8 cellular contexts compared by ENCODE assay signal in the genomic region with DNA sequence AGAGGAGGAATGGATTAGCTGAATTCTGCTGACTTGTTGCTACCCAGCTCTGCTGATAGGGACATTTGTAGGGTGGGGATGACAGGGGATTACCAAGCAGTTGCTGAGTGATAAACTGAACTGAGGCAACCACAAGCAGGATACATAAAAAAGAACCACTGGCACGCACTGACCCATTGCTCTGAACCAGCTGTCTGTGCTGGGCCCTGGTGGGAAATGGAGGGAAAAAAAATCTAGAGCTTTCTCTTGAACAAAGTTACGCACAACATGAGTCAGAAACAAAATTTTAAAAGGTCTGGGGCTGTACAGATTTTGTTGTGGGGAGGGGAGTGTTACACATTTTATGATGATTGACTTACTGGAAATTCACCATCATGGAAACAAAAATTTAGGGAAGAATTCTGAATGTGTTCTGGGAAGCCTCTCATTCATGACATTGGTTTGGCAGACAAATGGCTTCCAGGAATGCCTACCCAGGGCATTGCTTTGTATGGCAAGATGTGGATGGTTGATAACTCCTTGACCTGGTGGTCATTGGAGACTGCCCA. TPM values are rescaled to one million over a fixed set of nuclear protein-coding genes. Genes with fewer than 3 reads are reported as not detected.
DNase-seq lines count a peak whose midpoint lies in the region; ATAC-seq and TF ChIP-seq lines count a peak whose summit lies in the region.

No MANE protein-coding gene starts in this region.

- no peaks in the 10 kb centered on the region for H3K36me3 Mint-ChIP-seq in activated naive CD8-positive, alpha-beta T cell treated with anti-CD3 and anti-CD28 coated beads for 36 hours
- H3K36me3 Mint-ChIP-seq in natural killer cell: no peaks in the 10 kb centered on the region

- peaks cover 17% of the 10 kb centered on the region for H3K4me1 Mint-ChIP-seq in activated naive CD8-positive, alpha-beta T cell treated with anti-CD3 and anti-CD28 coated beads for 36 hours
- H3K4me1 Mint-ChIP-seq in natural killer cell: peaks cover 58 to 60% of the 10 kb centered on the region in 2 donors

- no peak overlapping the region for H3K4me3 Mint-ChIP-seq in activated naive CD8-positive, alpha-beta T cell treated with anti-CD3 and anti-CD28 coated beads for 36 hours
- no peak overlapping the region for H3K4me3 Mint-ChIP-seq in natural killer cell

- no peak for TF ChIP-seq CTCF in natural killer cell (IDR thresholded peaks at IDR 0.05)

- ATAC-seq in HG03196 (IDR thresholded peaks at IDR 0.05; ENCODE audit: unreplicated experiment): peak; percentile 78
- peak in 2 of 3 donors; percentile 61 for ATAC-seq in natural killer cell

- no peaks in the 10 kb centered on the region for H3K9me3 Mint-ChIP-seq in activated naive CD8-positive, alpha-beta T cell treated with anti-CD3 and anti-CD28 coated beads for 36 hours
- no peaks in the 10 kb centered on the region for H3K9me3 Mint-ChIP-seq in natural killer cell

- H3K27ac Mint-ChIP-seq in activated naive CD8-positive, alpha-beta T cell treated with anti-CD3 and anti-CD28 coated beads for 36 hours: no peak overlapping the region
- H3K27ac Mint-ChIP-seq in natural killer cell: peak overlapping the region in 1 of 2 donors; percentile 53

- peak; percentile 24 for DNase-seq in stimulated activated CD4-positive, alpha-beta T cell treated with anti-CD3 and anti-CD28 coated beads, Interleukin-1b, Interleukin-23, amount 100 ng/mL, for 48 hours
- no peak for DNase-seq in stimulated activated CD4-positive, alpha-beta T cell treated with anti-CD3 and anti-CD28 coated beads, Interleukin-4, amount 100 ng/mL, for 1 hour
- DNase-seq in activated naive CD8-positive, alpha-beta T cell treated with anti-CD3 and anti-CD28 coated beads for 36 hours: peak; percentile 3
- DNase-seq in natural killer cell: no peak
- DNase-seq in cerebellum (ENCODE audit: low spot score): no peak
- no peak for DNase-seq in globus pallidus (ENCODE audit: low spot score)
- no peak for DNase-seq in COLO829 (ENCODE audit: low spot score)

- intact Hi-C loops in natural killer cell (cut with micrococcal nuclease): no loop called here

- H3K27me3 Mint-ChIP-seq in activated naive CD8-positive, alpha-beta T cell treated with anti-CD3 and anti-CD28 coated beads for 36 hours: no peaks in the 10 kb centered on the region
- no peaks in the 10 kb centered on the region for H3K27me3 Mint-ChIP-seq in natural killer cell (ENCODE audit: low read depth in 2 of 2)

RNA-seq across cellular contexts. Expression of gene FOXO3, which starts 37.7 kb away (rescaled TPM):
- 1 to 10 TPM; 7.0 to 8.0 TPM for total RNA-seq in activated naive CD8-positive, alpha-beta T cell treated with anti-CD3 and anti-CD28 coated beads for 36 hours
- total RNA-seq in natural killer cell (10 to 100 TPM; 43.1 to 70.4 (median 51.3) TPM), cerebellum (51.9 TPM)

Comparison
In these comparisons a context has a peak if more than half of its experiments do, and no peak if none do; other contexts are left out.
1. DNase-seq: peak in stimulated activated CD4-positive, alpha-beta T cell treated with anti-CD3 and anti-CD28 coated beads, Interleukin-1b, Interleukin-23, amount 100 ng/mL, for 48 hours (single experiment) and activated naive CD8-positive, alpha-beta T cell treated with anti-CD3 and anti-CD28 coated beads for 36 hours (single experiment); none in stimulated activated CD4-positive, alpha-beta T cell treated with anti-CD3 and anti-CD28 coated beads, Interleukin-4, amount 100 ng/mL, for 1 hour (single experiment), natural killer cell (single experiment), cerebellum (single experiment), globus pallidus (single experiment) and COLO829 (single experiment).